Comparison of ENCODE assay signal across 8 cellular contexts in genomic region chr1:42817440-42817767, GRCh38.
DNase-seq lines count a peak whose midpoint lies in the region; ATAC-seq and TF ChIP-seq lines count a peak whose summit lies in the region.

No MANE protein-coding gene starts in this region.

- H2AFZ ChIP-seq in DND-41 (ENCODE audit: low read depth, low read length) (peak overlapping the region; percentile 86), MM.1S (ENCODE audit: low read length) (peak overlapping the region; percentile 39; the same call in 1 of the 2 replicates), parathyroid adenoma (peak overlapping the region; percentile 67)

- ATAC-seq in DND-41 (ENCODE audit: insufficient read depth, low read depth): 0 out of 3 replicates have a peak, but pooled peaks have one; percentile 1

- H3K27me3 ChIP-seq in DND-41 (ENCODE audit: insufficient read depth, low read length, poor library complexity): no peaks in the 10 kb centered on the region
- H3K27me3 ChIP-seq in MM.1S (replicated peaks; ENCODE audit: insufficient read depth, low read length): no peaks in the 10 kb centered on the region
- no peaks in the 10 kb centered on the region for H3K27me3 ChIP-seq in endocrine pancreas (ENCODE audit: control insufficient read depth, insufficient read depth, low read length)
- no peaks in the 10 kb centered on the region for H3K27me3 ChIP-seq in parathyroid adenoma (ENCODE audit: control insufficient read depth, insufficient read depth, low read length)

- TF ChIP-seq CTCF in DND-41 (IDR thresholded peaks at IDR 0.05; ENCODE audit: borderline replicate concordance, extremely low read depth, low read length, poor library complexity, severe bottlenecking) (no peak), MM.1S (IDR thresholded peaks at IDR 0.05; ENCODE audit: low read length) (no peak), parathyroid adenoma (IDR thresholded peaks at IDR 0.05) (no peak)

- H3K4me2 ChIP-seq in DND-41 (ENCODE audit: insufficient read depth, low read length): peak overlapping the region; percentile 94
- peak overlapping the region; percentile 70 for H3K4me2 ChIP-seq in MM.1S (ENCODE audit: low read depth, low read length)
- peak overlapping the region; percentile 61 for H3K4me2 ChIP-seq in parathyroid adenoma (ENCODE audit: low read length)

- H3K9ac ChIP-seq in DND-41 (ENCODE audit: low read depth, low read length) (peak overlapping the region; percentile 93), MM.1S (ENCODE audit: low read length) (no peak overlapping the region; the same call in 1 of the 2 replicates), endocrine pancreas (ENCODE audit: control insufficient read depth, insufficient read depth, low read length) (no peak overlapping the region), parathyroid adenoma (no peak overlapping the region)

- H3K27ac ChIP-seq in DND-41 (ENCODE audit: low read length) (peak overlapping the region; percentile 64), MM.1S (ENCODE audit: low read length) (no peak overlapping the region), parathyroid adenoma (peak overlapping the region; percentile 94)

- DNase-seq in DND-41: no peak
- DNase-seq in MM.1S: no peak
- DNase-seq in retina: no peak
- DNase-seq in NOMO-1 treated with dmso at 0.1 percent for 144 hours (lab: John Stamatoyannopoulos, UW; ENCODE audit: unreplicated experiment): no peak
- DNase-seq in erythroblast (lab: John Stamatoyannopoulos, UW): no peak
- no peak for DNase-seq in NCI-H345 treated with DMSO at 0.1 percent for 48 hours (lab: John Stamatoyannopoulos, UW; ENCODE audit: unreplicated experiment)

- H4K20me1 ChIP-seq in DND-41 (ENCODE audit: insufficient read depth, low read length) (no peaks in the 10 kb centered on the region), MM.1S (ENCODE audit: insufficient read depth, low read length) (no peaks in the 10 kb centered on the region)

- H3K36me3 ChIP-seq in DND-41 (ENCODE audit: insufficient read depth, low read length) (no peaks in the 10 kb centered on the region; the same call in 1 of the 2 replicates), MM.1S (replicated peaks; ENCODE audit: insufficient read depth, low read length) (no peaks in the 10 kb centered on the region), endocrine pancreas (ENCODE audit: control insufficient read depth, insufficient read depth, low read length) (no peaks in the 10 kb centered on the region), parathyroid adenoma (ENCODE audit: control insufficient read depth, insufficient read depth, low read length) (no peaks in the 10 kb centered on the region)

- TF ChIP-seq POLR2A in erythroblast (IDR thresholded peaks at IDR 0.05; ENCODE audit: low read length): no peak

- 0 out of 2 replicates have a peak, but pooled peaks cover 6% of the 10 kb centered on the region for H3K79me2 ChIP-seq in DND-41 (ENCODE audit: insufficient read depth, low read length)
- H3K79me2 ChIP-seq in MM.1S (ENCODE audit: low read length): no peaks in the 10 kb centered on the region
- H3K79me2 ChIP-seq in parathyroid adenoma: no peaks in the 10 kb centered on the region

- H3K9me3 ChIP-seq in DND-41 (ENCODE audit: insufficient read depth, low read length, severe bottlenecking) (no peaks in the 10 kb centered on the region), MM.1S (replicated peaks; ENCODE audit: insufficient read depth, low read length) (no peaks in the 10 kb centered on the region), endocrine pancreas (ENCODE audit: control insufficient read depth, low read length) (no peaks in the 10 kb centered on the region), parathyroid adenoma (ENCODE audit: control insufficient read depth, low read length) (no peaks in the 10 kb centered on the region)

- H3K9me2 ChIP-seq in MM.1S (replicated peaks; ENCODE audit: insufficient read depth, low read length): no peaks in the 10 kb centered on the region

- peaks cover 8% of the 10 kb centered on the region; the same call in 1 of the 2 replicates for H3F3A ChIP-seq in MM.1S (ENCODE audit: insufficient read depth, low read length)

- peak overlapping the region; percentile 84 to 94; a peak in 3 of 4 replicates for H3K4me3 ChIP-seq in DND-41 (ENCODE audit: low read depth in 1 of 2, low read length in 2 of 2)
- peak overlapping the region; percentile 53 for H3K4me3 ChIP-seq in MM.1S (ENCODE audit: low read length)
- H3K4me3 ChIP-seq in endocrine pancreas (ENCODE audit: control insufficient read depth, insufficient read depth, low read length): peak overlapping the region; percentile 94
- peak overlapping the region; percentile 51 for H3K4me3 ChIP-seq in parathyroid adenoma (ENCODE audit: low read depth, low read length)

- H3K4me1 ChIP-seq in DND-41 (ENCODE audit: insufficient read depth, low read length) (peaks cover 24% of the 10 kb centered on the region), MM.1S (ENCODE audit: low read length) (peaks cover 6% of the 10 kb centered on the region), endocrine pancreas (ENCODE audit: control insufficient read depth, insufficient read depth, low read length) (peaks cover 7% of the 10 kb centered on the region), parathyroid adenoma (peaks cover 9% of the 10 kb centered on the region)
